22 cellular contexts compared by ENCODE assay signal in genomic region chr12:19278407-19278806, GRCh38.
"Had no signal": no experiment of that assay in that cellular context is flagged by ENCODE, and none has a peak within 500 bp of the region (broad histone marks: within the 10 kb centered on the region; RNA-seq: fewer than 3 reads in every experiment).

No MANE protein-coding gene starts in this region.

- H3K27me3 ChIP-seq: colonic mucosa, esophagus squamous epithelium, gastroesophageal sphincter, heart left ventricle, hepatocyte had no signal

- H3K27me3 Mint-ChIP-seq: dendritic cell treated with granulocyte-macrophage colony-stimulating factor and Interleukin-4, amounts not matched to agents 40 ng/mL and 50 ng/mL, for 4 days; effector memory CD8-positive, alpha-beta T cell; naive thymus-derived CD4-positive, alpha-beta T cell had no signal

- ATAC-seq: effector memory CD8-positive, alpha-beta T cell; esophagus mucosa; gastroesophageal sphincter; left cardiac atrium; left lobe of liver; lower lobe of right lung; naive thymus-derived CD4-positive, alpha-beta T cell had no signal

- H3K27ac ChIP-seq: colonic mucosa, epithelial cell of prostate, esophagus squamous epithelium, gastroesophageal sphincter, heart left ventricle, hepatocyte, left ventricle myocardium inferior, lower lobe of right lung had no signal

- H3K9me3 Mint-ChIP-seq: dendritic cell treated with granulocyte-macrophage colony-stimulating factor and Interleukin-4, amounts not matched to agents 40 ng/mL and 50 ng/mL, for 4 days; effector memory CD8-positive, alpha-beta T cell; endodermal cell; mesothelial cell of epicardium; naive thymus-derived CD4-positive, alpha-beta T cell had no signal

- H3K4me1 Mint-ChIP-seq: endodermal cell, mesothelial cell of epicardium had no signal

- H3K9me3 ChIP-seq: colonic mucosa, esophagus squamous epithelium, gastroesophageal sphincter, heart left ventricle, left ventricle myocardium inferior, lower lobe of right lung had no signal

- H3K27ac Mint-ChIP-seq: dendritic cell treated with granulocyte-macrophage colony-stimulating factor and Interleukin-4, amounts not matched to agents 40 ng/mL and 50 ng/mL, for 4 days; effector memory CD8-positive, alpha-beta T cell; endodermal cell; mesothelial cell of epicardium; naive thymus-derived CD4-positive, alpha-beta T cell had no signal

- DNase-seq: colonic mucosa; cortex of kidney; effector CD8-positive, alpha-beta T cell; effector memory CD8-positive, alpha-beta T cell; endodermal cell; erythroblast; esophagus squamous epithelium; foreskin fibroblast; foreskin melanocyte; heart left ventricle; left cardiac atrium; left ventricle myocardium inferior; lower lobe of right lung; mesenchymal stem cell; naive thymus-derived CD4-positive, alpha-beta T cell had no signal

- H3K4me3 Mint-ChIP-seq: dendritic cell treated with granulocyte-macrophage colony-stimulating factor and Interleukin-4, amounts not matched to agents 40 ng/mL and 50 ng/mL, for 4 days; effector memory CD8-positive, alpha-beta T cell; endodermal cell; mesothelial cell of epicardium; naive thymus-derived CD4-positive, alpha-beta T cell had no signal

- H3K36me3 ChIP-seq: colonic mucosa had no signal

- H3K4me3 ChIP-seq: colonic mucosa, esophagus squamous epithelium, gastroesophageal sphincter, heart left ventricle, hepatocyte, left ventricle myocardium inferior, lower lobe of right lung had no signal
